ENCODE assay signal across 1 cellular context in the genomic region with DNA sequence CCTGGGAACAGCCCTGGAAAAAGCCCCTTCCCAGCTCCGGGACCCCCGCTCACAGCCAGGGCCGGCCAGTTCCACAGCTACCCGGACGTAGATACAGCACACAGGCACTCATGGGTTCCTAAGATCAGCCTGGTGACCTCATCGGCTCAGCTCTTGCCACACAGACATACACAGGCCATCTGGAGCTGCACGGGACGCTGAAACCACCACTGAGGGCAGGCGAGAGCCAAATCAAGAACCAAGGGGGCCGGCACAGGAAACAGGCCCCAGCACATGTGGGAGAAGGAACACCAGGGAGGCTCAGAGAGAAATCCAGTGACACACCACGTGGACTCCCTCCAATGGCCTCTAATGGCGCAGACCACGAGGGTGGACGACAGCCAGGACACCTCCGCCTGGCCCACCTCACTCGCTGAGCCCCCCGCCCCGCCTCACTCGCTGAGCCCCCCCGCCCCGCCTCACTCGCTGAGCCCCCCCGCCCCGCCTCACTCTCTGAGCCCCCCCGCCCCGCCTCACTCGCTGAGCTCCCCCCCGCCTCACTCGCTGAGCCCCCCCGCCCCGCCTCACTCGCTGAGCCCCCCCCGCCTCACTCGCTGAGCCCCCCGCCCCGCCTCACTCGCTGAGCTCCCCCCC.
TF ChIP-seq lines count a peak whose summit lies in the region.

No MANE protein-coding gene starts in this region.

TF ChIP-seq in IMR-90, 13 proteins besides CTCF, POLR2A, EP300 and RAD21 (continued from another document):
- TF ChIP-seq, protein P1, sequence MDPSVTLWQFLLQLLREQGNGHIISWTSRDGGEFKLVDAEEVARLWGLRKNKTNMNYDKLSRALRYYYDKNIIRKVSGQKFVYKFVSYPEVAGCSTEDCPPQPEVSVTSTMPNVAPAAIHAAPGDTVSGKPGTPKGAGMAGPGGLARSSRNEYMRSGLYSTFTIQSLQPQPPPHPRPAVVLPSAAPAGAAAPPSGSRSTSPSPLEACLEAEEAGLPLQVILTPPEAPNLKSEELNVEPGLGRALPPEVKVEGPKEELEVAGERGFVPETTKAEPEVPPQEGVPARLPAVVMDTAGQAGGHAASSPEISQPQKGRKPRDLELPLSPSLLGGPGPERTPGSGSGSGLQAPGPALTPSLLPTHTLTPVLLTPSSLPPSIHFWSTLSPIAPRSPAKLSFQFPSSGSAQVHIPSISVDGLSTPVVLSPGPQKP (IDR thresholded peaks at IDR 0.05; ENCODE audit: borderline replicate concordance, low read depth, low read length), result no peak
- TF ChIP-seq, protein P2, sequence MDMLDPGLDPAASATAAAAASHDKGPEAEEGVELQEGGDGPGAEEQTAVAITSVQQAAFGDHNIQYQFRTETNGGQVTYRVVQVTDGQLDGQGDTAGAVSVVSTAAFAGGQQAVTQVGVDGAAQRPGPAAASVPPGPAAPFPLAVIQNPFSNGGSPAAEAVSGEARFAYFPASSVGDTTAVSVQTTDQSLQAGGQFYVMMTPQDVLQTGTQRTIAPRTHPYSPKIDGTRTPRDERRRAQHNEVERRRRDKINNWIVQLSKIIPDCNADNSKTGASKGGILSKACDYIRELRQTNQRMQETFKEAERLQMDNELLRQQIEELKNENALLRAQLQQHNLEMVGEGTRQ (IDR thresholded peaks at IDR 0.05; ENCODE audit: low read depth, low read length), result peak; percentile 89
- TF ChIP-seq BHLHE40 (IDR thresholded peaks at IDR 0.05; ENCODE audit: low read depth, low read length) (peak; percentile 95), FOS (IDR thresholded peaks at IDR 0.05; ENCODE audit: low read depth, low read length) (peak; percentile 44; the same call in 1 of the 2 replicates), CHD1 (IDR thresholded peaks at IDR 0.05; ENCODE audit: low read depth, low read length) (no peak), MAZ (IDR thresholded peaks at IDR 0.05; ENCODE audit: borderline replicate concordance, low read depth, low read length) (peak; percentile 53; the same call in 1 of the 2 replicates)
